Comparison of ENCODE assay signal across 9 cellular contexts in genomic region chr19:57946316-57946715, GRCh38. TPM values are rescaled to one million over a fixed set of nuclear protein-coding genes. Genes with fewer than 3 reads are reported as not detected.
DNase-seq lines count a peak whose midpoint lies in the region; ATAC-seq and TF ChIP-seq lines count a peak whose summit lies in the region.
"Had no signal": no experiment of that assay in that cellular context is flagged by ENCODE, and none has a peak within 500 bp of the region (broad histone marks: within the 10 kb centered on the region; RNA-seq: fewer than 3 reads in every experiment).

No MANE protein-coding gene starts in this region.

- peaks cover 12% of the 10 kb centered on the region for H3K4me1 Mint-ChIP-seq in mesothelial cell of epicardium

- H3K27me3 Mint-ChIP-seq in mesothelial cell of epicardium (ENCODE audit: low read depth) = no peaks in the 10 kb centered on the region

- in situ Hi-C loops in brain microvascular endothelial cell (cut with HindIII; ENCODE audit: low pct_ligation_motif_present, low sequenced_read_pairs) = no loop called here

- CTCF ChIA-PET in AG04450 (lab: Charles Lee) = interaction anchor here (0.6 kb wide), 1 partner anchor 265 kb away, joined by 3 read pairs; the partner anchor contains the start of gene ZNF551

- H3K4me3 Mint-ChIP-seq in mesothelial cell of epicardium = peak overlapping the region; percentile 93

- H3K27ac Mint-ChIP-seq in mesothelial cell of epicardium = no peak overlapping the region

- DNase-seq in AG04450 (ENCODE audit: low read depth, low spot score) = no peak
- DNase-seq in HFF-Myc (ENCODE audit: extremely low read depth, low read depth) = no peak
- DNase-seq in brain microvascular endothelial cell = no peak
- DNase-seq in mesothelial cell of epicardium (ENCODE audit: low spot score in 2 of 2, unreplicated experiment in 2 of 2) = no peak
- DNase-seq in SIG-M5 (lab: John Stamatoyannopoulos, UW) = no peak
- DNase-seq in NCI-H524 treated with DMSO at 0.1 percent for 48 hours (lab: John Stamatoyannopoulos, UW) = no peak
- DNase-seq in NCI-H1105 (lab: John Stamatoyannopoulos, UW) = no peak
- DNase-seq: activated effector memory CD4-positive, alpha-beta T cell treated with anti-CD3 and anti-CD28 coated beads, Interleukin-2, amount 50 U/mL, for 16 hours had no signal

- H3K27me3 ChIP-seq in AG04450 (ENCODE audit: control insufficient read depth, insufficient read depth, low read length) = no peaks in the 10 kb centered on the region
- H3K27me3 ChIP-seq in brain microvascular endothelial cell (replicated peaks) = no peaks in the 10 kb centered on the region

- POLR2A ChIA-PET in AG04450 (lab: Yijun Ruan, JAX) = no interaction called here

- H3K36me3 ChIP-seq in brain microvascular endothelial cell (replicated peaks) = peaks cover 21% of the 10 kb centered on the region

- H3K36me3 Mint-ChIP-seq in mesothelial cell of epicardium = peaks cover 57% of the 10 kb centered on the region

- H3K9me3 Mint-ChIP-seq in mesothelial cell of epicardium = peaks cover 57% of the 10 kb centered on the region

- peak overlapping the region; percentile 90 for H3K4me3 ChIP-seq in AG04450 (ENCODE audit: low read depth, low read length)
- peak overlapping the region; percentile 87 for H3K4me3 ChIP-seq in HFF-Myc (replicated peaks; ENCODE audit: low read depth, low read length)
- H3K4me3 ChIP-seq in brain microvascular endothelial cell (ENCODE audit: low read depth, low read length) = peak overlapping the region; percentile 86

- peaks cover 77% of the 10 kb centered on the region for H3K9me3 ChIP-seq in AG04450 (ENCODE audit: control insufficient read depth, insufficient read depth, low read length)

- ATAC-seq in GM19351 (IDR thresholded peaks at IDR 0.05; ENCODE audit: unreplicated experiment) = no peak

- no peak overlapping the region for H3K27ac ChIP-seq in AG04450 (ENCODE audit: low read depth, low read length)
- no peak overlapping the region for H3K27ac ChIP-seq in brain microvascular endothelial cell

- TF ChIP-seq CTCF in AG04450 (IDR thresholded peaks at IDR 0.05; ENCODE audit: low read depth, low read length) = no peak
- TF ChIP-seq CTCF in HFF-Myc (IDR thresholded peaks at IDR 0.05; ENCODE audit: low read depth, low read length, missing control alignments) = no peak
- no peak for TF ChIP-seq CTCF in brain microvascular endothelial cell (IDR thresholded peaks at IDR 0.05; ENCODE audit: low read depth, low read length, missing control alignments)
- TF ChIP-seq CTCF in mesothelial cell of epicardium (IDR thresholded peaks at IDR 0.05; ENCODE audit: unreplicated experiment) = no peak

RNA-seq across cellular contexts. Expression of gene ZNF256, which starts 1.2 kb away (rescaled TPM):
- polyA plus RNA-seq in AG04450 (2011; rRNA removed) = 3.6 and 4.6 TPM in 2 replicates
- 5.2 and 6.2 TPM in 2 replicates for polyA minus RNA-seq in AG04450 (2011; rRNA and poly(A)+ RNA removed)
- 13.2 to 14.5 TPM (median 14.2 TPM) in 3 replicates for total RNA-seq in mesothelial cell of epicardium

RNA-seq across cellular contexts. Expression of gene ZNF418, which starts 11.1 kb away (rescaled TPM):
- 2.7 and 3.1 TPM in 2 replicates for polyA plus RNA-seq in AG04450 (2011; rRNA removed)
- polyA minus RNA-seq in AG04450 (2011; rRNA and poly(A)+ RNA removed) = 3.5 and 7.0 TPM in 2 replicates
- total RNA-seq in mesothelial cell of epicardium = 19.5 to 24.5 TPM (median 21.0 TPM) in 3 replicates

RNA-seq across cellular contexts. Expression of gene C19orf18, which starts 28.0 kb away (rescaled TPM):
- polyA plus RNA-seq in AG04450 (2011; rRNA removed) = 0.10 and 0.27 TPM in 2 replicates
- polyA minus RNA-seq in AG04450 (2011; rRNA and poly(A)+ RNA removed) = not detected in 2 replicates
- 2.7 to 4.1 TPM (median 3.3 TPM) in 3 replicates for total RNA-seq in mesothelial cell of epicardium

RNA-seq across cellular contexts. Expression of gene ZNF417, which starts 29.9 kb away (rescaled TPM):
- polyA plus RNA-seq in AG04450 (2011; rRNA removed) = 6.2 and 8.4 TPM in 2 replicates
- 8.9 and 13.1 TPM in 2 replicates for polyA minus RNA-seq in AG04450 (2011; rRNA and poly(A)+ RNA removed)
- total RNA-seq in mesothelial cell of epicardium = 25.1 to 26.8 TPM (median 25.9 TPM) in 3 replicates

RNA-seq across cellular contexts. Expression of gene ZNF606, which starts 56.3 kb away (rescaled TPM):
- polyA plus RNA-seq in AG04450 (2011; rRNA removed) = 4.9 TPM in 2 replicates
- 8.7 and 10.2 TPM in 2 replicates for polyA minus RNA-seq in AG04450 (2011; rRNA and poly(A)+ RNA removed)
- total RNA-seq in mesothelial cell of epicardium = 41.8 to 46.2 TPM (median 45.4 TPM) in 3 replicates
